ENCODE assay signal across 27 cellular contexts in genomic region chr2:29618024-29618423, GRCh38.
"Had no signal": no experiment of that assay in that cellular context is flagged by ENCODE, and none has a peak within 500 bp of the region (broad histone marks: within the 10 kb centered on the region; RNA-seq: fewer than 3 reads in every experiment).

No MANE protein-coding gene starts in this region.

- H3K36me3 Mint-ChIP-seq: memory B cell; naive thymus-derived CD4-positive, alpha-beta T cell; stimulated activated memory B cell treated with anti-CD40 and anti-IgM and Interleukin-4, amounts not matched to agents 10 μg/mL and 1 μg/mL and 100 μg/mL, for 72 hours had no signal

- H3K36me3 ChIP-seq: colonic mucosa, gastrocnemius medialis, neural progenitor cell, spleen, tibial artery, upper lobe of right lung, uterus had no signal

- H3K27me3 ChIP-seq: colonic mucosa, neural progenitor cell, testis, tibial artery, upper lobe of right lung, uterus had no signal

- H3K4me3 Mint-ChIP-seq: dendritic cell treated with granulocyte-macrophage colony-stimulating factor and Interleukin-4, amounts not matched to agents 40 ng/mL and 50 ng/mL, for 4 days; endodermal cell; memory B cell; naive thymus-derived CD4-positive, alpha-beta T cell; nephron; neural progenitor cell; stimulated activated memory B cell treated with anti-CD40 and anti-IgM and Interleukin-4, amounts not matched to agents 10 μg/mL and 1 μg/mL and 100 μg/mL, for 72 hours had no signal

- H3K4me1 ChIP-seq: colonic mucosa, gastrocnemius medialis, parathyroid adenoma, spleen, testis, tibial artery, upper lobe of right lung, uterus had no signal

- ATAC-seq: esophagus mucosa; gastrocnemius medialis; left cardiac atrium; left ventricle myocardium superior; naive thymus-derived CD4-positive, alpha-beta T cell; sciatic nerve; stimulated activated memory B cell treated with anti-CD40 and anti-IgM and Interleukin-4, amounts not matched to agents 10 μg/mL and 1 μg/mL and 100 μg/mL, for 72 hours; stimulated activated naive CD8-positive, alpha-beta T cell treated with anti-CD3 and anti-CD28 coated beads, Interleukin-15, Interleukin-2, amounts not matched to agents 100 U/mL and 50 U/mL, for 24 hours; upper lobe of right lung had no signal

- H3K27ac Mint-ChIP-seq: dendritic cell treated with granulocyte-macrophage colony-stimulating factor and Interleukin-4, amounts not matched to agents 40 ng/mL and 50 ng/mL, for 4 days; endodermal cell; memory B cell; naive thymus-derived CD4-positive, alpha-beta T cell; nephron; neural progenitor cell; progenitor cell of endocrine pancreas; stimulated activated memory B cell treated with anti-CD40 and anti-IgM and Interleukin-4, amounts not matched to agents 10 μg/mL and 1 μg/mL and 100 μg/mL, for 72 hours had no signal

- H3K4me1 Mint-ChIP-seq: memory B cell; naive thymus-derived CD4-positive, alpha-beta T cell; stimulated activated memory B cell treated with anti-CD40 and anti-IgM and Interleukin-4, amounts not matched to agents 10 μg/mL and 1 μg/mL and 100 μg/mL, for 72 hours had no signal

- H3K9me3 ChIP-seq: colonic mucosa, gastrocnemius medialis, spleen, testis, tibial artery, upper lobe of right lung, uterus had no signal

- H3K9me3 Mint-ChIP-seq: dendritic cell treated with granulocyte-macrophage colony-stimulating factor and Interleukin-4, amounts not matched to agents 40 ng/mL and 50 ng/mL, for 4 days; nephron; neural progenitor cell; stimulated activated memory B cell treated with anti-CD40 and anti-IgM and Interleukin-4, amounts not matched to agents 10 μg/mL and 1 μg/mL and 100 μg/mL, for 72 hours had no signal

- DNase-seq: colonic mucosa; effector CD8-positive, alpha-beta T cell; endodermal cell; gastrocnemius medialis; head of caudate nucleus; kidney; left cardiac atrium; left ventricle myocardium superior; naive thymus-derived CD4-positive, alpha-beta T cell; spleen; stimulated activated CD4-positive, alpha-beta T cell treated with anti-CD3 and anti-CD28 coated beads, Interleukin-4, amount 100 ng/mL, for 4 hours; stimulated activated naive CD8-positive, alpha-beta T cell treated with anti-CD3 and anti-CD28 coated beads, Interleukin-15, Interleukin-2, amounts not matched to agents 100 U/mL and 50 U/mL, for 24 hours; substantia nigra; testis; tibial artery; upper lobe of right lung; uterus had no signal

- FAIRE-seq: kidney had no signal

- H3K4me3 ChIP-seq: colonic mucosa, gastrocnemius medialis, lung, neural progenitor cell, spleen, testis, tibial artery, upper lobe of right lung, uterus had no signal
